Comparison of ENCODE assay signal across 8 cellular contexts in genomic region chr11:100687032-100687629, GRCh38. TPM values are rescaled to one million over a fixed set of nuclear protein-coding genes. Genes with fewer than 3 reads are reported as not detected.
A peak's percentile ranks its signal among the peaks of the same experiment; 100 is the strongest.
DNase-seq lines count a peak whose midpoint lies in the region; ATAC-seq and TF ChIP-seq lines count a peak whose summit lies in the region.

TSS of gene ARHGAP42 (plus strand) at chr11:100687288. CDS start at chr11:100687679, 391 bp downstream.

- H3K4me3 ChIP-seq in mammary epithelial cell (replicated peaks in 1 of 3; ENCODE audit: insufficient read depth in 1 of 3, low read depth in 2 of 3, low read length in 3 of 3) (peak within 1 kb of the TSS; percentile 50 to 78 (median 63)), skeletal muscle tissue (ENCODE audit: low read length in 3 of 3) (peak within 1 kb of the TSS; percentile 86 to 89 (median 86))

- intact Hi-C loops in CD4-positive, alpha-beta T cell (cut with DNase I, micrococcal nuclease): no loop called here
- intact Hi-C loops in mammary epithelial cell (cut with micrococcal nuclease): loop anchor here (1.0 to 10.0 kb wide), 3 partner anchors 89 to 168 kb away; no protein-coding TSS in a partner anchor

- H3K9me3 ChIP-seq in CD4-positive, alpha-beta T cell (ENCODE audit: control insufficient read depth, low read length): no peaks in the 10 kb centered on the region
- H3K9me3 ChIP-seq in mammary epithelial cell (replicated peaks; ENCODE audit: insufficient read depth, low read length) (no peaks in the 10 kb centered on the region), skeletal muscle tissue (ENCODE audit: control insufficient read depth in 3 of 3, low read length in 3 of 3) (no peaks in the 10 kb centered on the region)

- peaks cover 6% of the 10 kb centered on the region for H3K27me3 ChIP-seq in CD4-positive, alpha-beta T cell (ENCODE audit: control insufficient read depth, insufficient read depth, low read length)
- no peaks in the 10 kb centered on the region for H3K27me3 ChIP-seq in mammary epithelial cell (ENCODE audit: insufficient read depth, low read length)
- no peaks in the 10 kb centered on the region for H3K27me3 ChIP-seq in skeletal muscle tissue (ENCODE audit: control insufficient read depth in 3 of 3, insufficient read depth in 3 of 3, low read length in 3 of 3)

- H3K9ac ChIP-seq in mammary epithelial cell (ENCODE audit: insufficient read depth, low read length) (peak within 1 kb of the TSS; percentile 78), skeletal muscle tissue (ENCODE audit: low read depth in 1 of 3, low read length in 3 of 3) (peak within 1 kb of the TSS; percentile 76 to 85 (median 84))

- TSS peak; percentile 41 for BruUV-seq in mammary epithelial cell (replicated peaks; lab: Mats Ljungman, UMichigan)

- no peak within 1 kb of the TSS for H3K27ac Mint-ChIP-seq in CD4-positive, alpha-beta T cell

- peaks cover 13% of the 10 kb centered on the region for H3K4me1 Mint-ChIP-seq in CD4-positive, alpha-beta T cell (ENCODE audit: low read depth)

- TF ChIP-seq CTCF in CD4-positive, alpha-beta T cell (IDR thresholded peaks at IDR 0.05): no peak
- TF ChIP-seq CTCF in mammary epithelial cell (conservative IDR thresholded peaks at IDR 0.05 in 1 of 2, IDR thresholded peaks at IDR 0.05 in 1 of 2; ENCODE audit: extremely low read depth in 1 of 2, insufficient read depth in 1 of 2, low read depth in 1 of 2, low read length in 2 of 2): no peak

- POLR2A ChIA-PET in CD4-positive, alpha-beta T cell (lab: Charles Lee): interaction anchor here (0.7 kb wide), 1 partner anchor 60 kb away, joined by 6 read pairs; no protein-coding TSS in a partner anchor

- WGBS in mammary epithelial cell (ENCODE audit: low coverage, missing lambda C conversion rate): no CpG with 5 or more reads among the region's 81 CpGs

- no peak for ATAC-seq in CD4-positive, alpha-beta T cell (ENCODE audit: poor library complexity)
- ATAC-seq in HG03095 (IDR thresholded peaks at IDR 0.05; ENCODE audit: unreplicated experiment): peak; percentile 75

- DNase-seq in CD4-positive, alpha-beta T cell: peak in 1 of 10 experiments; percentile 5
- DNase-seq in mammary epithelial cell: peak; percentile 68
- DNase-seq in iPS-NIHi11 (ENCODE audit: low spot score): peak; percentile 85
- DNase-seq in GOT3 (lab: John Stamatoyannopoulos, UW): no peak

- H3K36me3 ChIP-seq in mammary epithelial cell (ENCODE audit: insufficient read depth, low read length) (no peaks in the 10 kb centered on the region), skeletal muscle tissue (ENCODE audit: control insufficient read depth in 3 of 3, insufficient read depth in 3 of 3, low read length in 3 of 3) (no peaks in the 10 kb centered on the region)

- peak; percentile 42 for TF ChIP-seq POLR2A in GM18951 (IDR thresholded peaks at IDR 0.05; ENCODE audit: extremely low read depth, insufficient read depth, insufficient read length)

- H3K27me3 Mint-ChIP-seq in CD4-positive, alpha-beta T cell: peaks cover 49% of the 10 kb centered on the region

- CTCF ChIA-PET in CD4-positive, alpha-beta T cell (lab: Charles Lee): no interaction called here
- CTCF ChIA-PET in mammary epithelial cell (lab: Charles Lee; ENCODE audit: low non-redundant PET): interaction anchor here (0.6 kb wide), 1 partner anchor 108 kb away, joined by 5 read pairs; no protein-coding TSS in a partner anchor

- peaks cover 14% of the 10 kb centered on the region for H3K79me2 ChIP-seq in mammary epithelial cell (ENCODE audit: insufficient read depth, low read length)

- H2AFZ ChIP-seq in mammary epithelial cell (ENCODE audit: low read depth, low read length): peak within 1 kb of the TSS; percentile 92

- H3K4me1 ChIP-seq in mammary epithelial cell (ENCODE audit: insufficient read depth, low read length) (peaks cover 33% of the 10 kb centered on the region), skeletal muscle tissue (ENCODE audit: control insufficient read depth in 3 of 3, insufficient read depth in 3 of 3, low read length in 3 of 3) (peaks cover 2 to 13% (median 4%) of the 10 kb centered on the region in 3 donors)

- no peaks in the 10 kb centered on the region for H4K20me1 ChIP-seq in mammary epithelial cell (ENCODE audit: insufficient read depth, low read length)

- peak within 1 kb of the TSS; percentile 84 for H3K4me3 Mint-ChIP-seq in CD4-positive, alpha-beta T cell

- dilution Hi-C loops in mammary epithelial cell (cut with HindIII; ENCODE audit: low sequenced_read_pairs): no loop called here

- in situ Hi-C loops in GM18951 (cut with MboI; ENCODE audit: low sequenced_read_pairs, unreplicated experiment): no loop called here
- in situ Hi-C loops in mammary epithelial cell (cut with MboI; ENCODE audit: low sequenced_read_pairs in 2 of 2): loop anchor here in 1 of 2 donors (10.0 kb wide), 1 partner anchor 168 kb away; no protein-coding TSS in a partner anchor

- H3K27ac ChIP-seq in CD4-positive, alpha-beta T cell (ENCODE audit: low read depth, low read length): no peak within 1 kb of the TSS
- peak within 1 kb of the TSS; percentile 67 for H3K27ac ChIP-seq in mammary epithelial cell (ENCODE audit: insufficient read depth, low read depth, low read length)
- peak within 1 kb of the TSS; percentile 76 for H3K27ac ChIP-seq in skeletal muscle tissue (ENCODE audit: low read depth, low read length)

- no peaks in the 10 kb centered on the region for H3K9me3 Mint-ChIP-seq in CD4-positive, alpha-beta T cell

- no peaks in the 10 kb centered on the region for H3K36me3 Mint-ChIP-seq in CD4-positive, alpha-beta T cell (ENCODE audit: low read depth)

- peak within 1 kb of the TSS; percentile 95 for H3K4me2 ChIP-seq in mammary epithelial cell (ENCODE audit: insufficient read depth, low read depth, low read length)

TF ChIP-seq in PFSK-1, 5 proteins besides CTCF, POLR2A, EP300 and RAD21:
- peak; percentile 68; the same call in 1 of the 2 replicates for TF ChIP-seq TAF1 (IDR thresholded peaks at IDR 0.05; ENCODE audit: borderline replicate concordance, insufficient read depth, low read length)
- TF ChIP-seq SIN3A (IDR thresholded peaks at IDR 0.05; ENCODE audit: borderline replicate concordance, insufficient read depth, low read length): 0 out of 2 replicates have a peak, but pooled peaks have one; percentile 60
- peak; percentile 80 for TF ChIP-seq FOXP2 (optimal IDR thresholded peaks at IDR 0.05; ENCODE audit: borderline replicate concordance, extremely low read depth, extremely low read length, insufficient read depth)
- TF ChIP-seq REST (IDR thresholded peaks at IDR 0.05; ENCODE audit: insufficient read depth in 1 of 2, low read depth in 2 of 2, low read length in 2 of 2): 0 out of 4 replicates have a peak, but pooled peaks of 1 of the 2 experiments have one; percentile 11
- peak; percentile 60 for TF ChIP-seq POLR2AphosphoS5 (IDR thresholded peaks at IDR 0.05; ENCODE audit: low read depth, low read length)

RNA-seq across cellular contexts. Expression of gene ARHGAP42, which starts in this region (rescaled TPM):
- total RNA-seq in CD4-positive, alpha-beta T cell: not detected
- 8.5 TPM for polyA plus RNA-seq in PFSK-1 (2012; ENCODE audit: insufficient read length, low read depth)
- 10 to 100 TPM in 1 of 2 donors, 1 to 10 TPM in 1; 6.0 to 17.0 TPM for total RNA-seq in mammary epithelial cell
- 2.6 TPM for polyA plus RNA-seq in mammary epithelial cell
- polyA minus RNA-seq in mammary epithelial cell: 2.9 TPM
- total RNA-seq in skeletal muscle tissue: 23.5 TPM

Comparison
In these comparisons a context has a peak if more than half of its experiments do, and no peak if none do; other contexts are left out.
1. RNA of gene ARHGAP42 (total RNA-seq): 23.5 TPM in skeletal muscle tissue (single experiment) and 6.0 to 17.0 TPM in mammary epithelial cell; not detected in CD4-positive, alpha-beta T cell; every median in the first group is over 4 times any median in the second.